Comparison of ENCODE assay signal across 10 cellular contexts in the genomic region with DNA sequence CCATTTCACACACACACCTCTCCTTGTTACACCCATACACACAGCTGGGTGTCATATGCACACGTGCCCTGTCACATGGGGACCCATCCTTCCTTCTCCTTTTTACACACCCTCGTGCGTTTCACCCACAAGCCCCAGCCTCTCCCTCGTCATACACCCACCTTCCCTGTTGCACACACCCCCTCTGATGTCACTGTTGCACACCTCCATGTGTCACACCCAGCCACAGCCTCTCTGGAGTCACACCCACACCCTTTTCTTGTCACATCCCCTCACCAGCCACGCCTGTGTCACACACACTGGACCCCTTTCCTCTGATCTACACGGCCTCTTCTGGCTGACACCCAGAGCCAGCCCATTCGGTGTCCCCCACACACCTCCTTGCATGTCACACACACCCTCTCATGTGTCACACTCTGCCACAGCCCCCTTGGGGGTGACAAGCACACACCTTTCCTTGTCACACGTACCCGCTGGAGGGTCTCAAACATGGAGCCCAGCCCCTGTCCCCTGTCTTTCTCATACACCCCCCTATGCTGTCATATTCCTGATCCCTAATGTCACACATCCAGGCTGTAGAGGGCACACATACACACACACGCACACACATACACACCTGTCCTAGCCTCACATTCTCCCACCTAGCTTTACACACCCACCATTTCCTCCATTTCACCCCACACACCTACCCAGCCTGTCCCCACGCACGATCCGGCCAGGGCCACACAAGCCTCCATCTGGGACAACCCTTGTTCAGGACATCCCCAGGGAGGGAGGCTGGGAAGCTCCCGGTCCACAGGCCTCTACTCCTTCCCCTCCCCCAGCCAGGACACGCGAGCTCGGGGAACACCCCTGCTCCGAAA. TPM values are rescaled to one million over a fixed set of nuclear protein-coding genes. Genes with fewer than 3 reads are reported as not detected.
A peak's percentile ranks its signal among the peaks of the same experiment; 100 is the strongest.
DNase-seq lines count a peak whose midpoint lies in the region; ATAC-seq and TF ChIP-seq lines count a peak whose summit lies in the region.
"Had no signal": no experiment of that assay in that cellular context is flagged by ENCODE, and none has a peak within 500 bp of the region (broad histone marks: within the 10 kb centered on the region; RNA-seq: fewer than 3 reads in every experiment).

No MANE protein-coding gene starts in this region.

- H3K27me3 ChIP-seq in lower lobe of right lung (ENCODE audit: low read depth), result peaks cover 67% of the 10 kb centered on the region

- peaks cover 22% of the 10 kb centered on the region for H3K4me1 ChIP-seq in lower lobe of right lung

- no peak overlapping the region for H3K4me3 Mint-ChIP-seq in activated CD8-positive, alpha-beta memory T cell treated with anti-CD3 and anti-CD28 coated beads, Interleukin-2, amount 10 ng/mL, durations not matched to agents 7 days and 5 days
- peak overlapping the region; percentile 70 for H3K4me3 Mint-ChIP-seq in type B pancreatic cell

- peak overlapping the region; percentile 68 for H3K27ac ChIP-seq in lower lobe of right lung
- H3K27ac ChIP-seq: C4-2B had no signal

- no peaks in the 10 kb centered on the region for H3K36me3 Mint-ChIP-seq in activated CD8-positive, alpha-beta memory T cell treated with anti-CD3 and anti-CD28 coated beads, Interleukin-2, amount 10 ng/mL, durations not matched to agents 7 days and 5 days
- H3K36me3 Mint-ChIP-seq in type B pancreatic cell, result no peaks in the 10 kb centered on the region

- no peak overlapping the region for H3K27ac Mint-ChIP-seq in activated CD8-positive, alpha-beta memory T cell treated with anti-CD3 and anti-CD28 coated beads, Interleukin-2, amount 10 ng/mL, durations not matched to agents 7 days and 5 days
- peak overlapping the region; percentile 43 for H3K27ac Mint-ChIP-seq in type B pancreatic cell

- H3K36me3 ChIP-seq in lower lobe of right lung, result no peaks in the 10 kb centered on the region

- peaks cover 71% of the 10 kb centered on the region for H3K27me3 Mint-ChIP-seq in activated CD8-positive, alpha-beta memory T cell treated with anti-CD3 and anti-CD28 coated beads, Interleukin-2, amount 10 ng/mL, durations not matched to agents 7 days and 5 days
- peaks cover 85% of the 10 kb centered on the region for H3K27me3 Mint-ChIP-seq in type B pancreatic cell

- peak overlapping the region; percentile 12 for H3K4me3 ChIP-seq in astrocyte of the spinal cord (ENCODE audit: low read depth, low read length)
- peak overlapping the region; percentile 52 for H3K4me3 ChIP-seq in lower lobe of right lung

- DNase-seq in activated CD8-positive, alpha-beta memory T cell treated with anti-CD3 and anti-CD28 coated beads, Interleukin-2, amount 50 U/mL, for 4 hours, result peak; percentile 32
- DNase-seq in activated CD8-positive, alpha-beta memory T cell treated with anti-CD3 and anti-CD28 coated beads, Interleukin-2, amount 10 ng/mL, durations not matched to agents 7 days and 5 days, result no peak
- DNase-seq in astrocyte of the spinal cord (ENCODE audit: low read depth, low spot score) (no peak), lower lobe of right lung (no peak), type B pancreatic cell (ENCODE audit: extremely low spot score, unreplicated experiment) (no peak), iPS-NIHi7 (ENCODE audit: extremely low spot score) (no peak), NCI-H146 (lab: John Stamatoyannopoulos, UW) (no peak), GM19238 (ENCODE audit: insufficient read length, low spot score) (no peak)

- H3K9me3 ChIP-seq in lower lobe of right lung, result no peaks in the 10 kb centered on the region

- H3K4me1 Mint-ChIP-seq in activated CD8-positive, alpha-beta memory T cell treated with anti-CD3 and anti-CD28 coated beads, Interleukin-2, amount 10 ng/mL, durations not matched to agents 7 days and 5 days, result peaks cover 12% of the 10 kb centered on the region
- H3K4me1 Mint-ChIP-seq in type B pancreatic cell (ENCODE audit: unreplicated experiment), result peaks cover 18% of the 10 kb centered on the region

- CTCF ChIA-PET in activated CD8-positive, alpha-beta memory T cell treated with anti-CD3 and anti-CD28 coated beads, Interleukin-2, amount 10 ng/mL, durations not matched to agents 7 days and 5 days (lab: Charles Lee), result no interaction called here

- TF ChIP-seq CTCF in astrocyte of the spinal cord (IDR thresholded peaks at IDR 0.05; ENCODE audit: low read depth, low read length) (no peak), lower lobe of right lung (IDR thresholded peaks at IDR 0.05) (no peak), type B pancreatic cell (conservative IDR thresholded peaks at IDR 0.05) (no peak)

- intact Hi-C loops in lower lobe of right lung (cut with DNase I), result no loop called here

- in situ Hi-C loops in astrocyte of the spinal cord (cut with HindIII; ENCODE audit: low sequenced_read_pairs), result no loop called here

- ATAC-seq in activated CD8-positive, alpha-beta memory T cell treated with anti-CD3 and anti-CD28 coated beads, Interleukin-2, amount 10 ng/mL, durations not matched to agents 7 days and 5 days, result no peak
- ATAC-seq in lower lobe of right lung, result peak; percentile 32 to 49

- H3K9me3 Mint-ChIP-seq in activated CD8-positive, alpha-beta memory T cell treated with anti-CD3 and anti-CD28 coated beads, Interleukin-2, amount 10 ng/mL, durations not matched to agents 7 days and 5 days (ENCODE audit: low read depth), result no peaks in the 10 kb centered on the region
- no peaks in the 10 kb centered on the region for H3K9me3 Mint-ChIP-seq in type B pancreatic cell

RNA-seq across cellular contexts. Expression of gene NOVA2, which starts 1.4 kb away (rescaled TPM):
- total RNA-seq in activated CD8-positive, alpha-beta memory T cell treated with anti-CD3 and anti-CD28 coated beads, Interleukin-2, amount 10 ng/mL, durations not matched to agents 7 days and 5 days, result under 1 TPM; 0.02 to 0.18 TPM
- total RNA-seq in lower lobe of right lung (18.8 TPM), type B pancreatic cell (ENCODE audit: low replicate concordance) (0.17 and 5.0 TPM in 2 replicates)
- total RNA-seq: activated CD8-positive, alpha-beta memory T cell treated with anti-CD3 and anti-CD28 coated beads for 36 hours had no signal

RNA-seq across cellular contexts. Expression of gene CCDC61, which starts 23.0 kb away (rescaled TPM):
- total RNA-seq in activated CD8-positive, alpha-beta memory T cell treated with anti-CD3 and anti-CD28 coated beads, Interleukin-2, amount 10 ng/mL, durations not matched to agents 7 days and 5 days, result 10 to 100 TPM; 24.4 to 35.1 TPM
- total RNA-seq in lower lobe of right lung (16.3 TPM), type B pancreatic cell (ENCODE audit: low replicate concordance) (16.9 and 19.4 TPM in 2 replicates)

RNA-seq across cellular contexts. Expression of gene PGLYRP1, which starts 50.5 kb away (rescaled TPM):
- not detected for total RNA-seq in activated CD8-positive, alpha-beta memory T cell treated with anti-CD3 and anti-CD28 coated beads, Interleukin-2, amount 10 ng/mL, durations not matched to agents 7 days and 5 days
- total RNA-seq in lower lobe of right lung (3.0 TPM), type B pancreatic cell (ENCODE audit: low replicate concordance) (not detected in 2 replicates)
- total RNA-seq: activated CD8-positive, alpha-beta memory T cell treated with anti-CD3 and anti-CD28 coated beads for 36 hours had no signal

RNA-seq across cellular contexts. Expression of gene NANOS2, which starts 57.7 kb away (rescaled TPM):
- under 1 TPM in 1 of 2 experiments, not detected in 1; 0.18 TPM for total RNA-seq in activated CD8-positive, alpha-beta memory T cell treated with anti-CD3 and anti-CD28 coated beads, Interleukin-2, amount 10 ng/mL, durations not matched to agents 7 days and 5 days
- total RNA-seq in lower lobe of right lung (not detected), type B pancreatic cell (ENCODE audit: low replicate concordance) (not detected in 2 replicates)
- total RNA-seq: activated CD8-positive, alpha-beta memory T cell treated with anti-CD3 and anti-CD28 coated beads for 36 hours had no signal
